15 cellular contexts compared by ENCODE assay signal in genomic region chr10:94012834-94013830, GRCh38.
"Had no signal": no experiment of that assay in that cellular context is flagged by ENCODE, and none has a peak within 500 bp of the region (broad histone marks: within the 10 kb centered on the region; RNA-seq: fewer than 3 reads in every experiment).

No MANE protein-coding gene starts in this region.

- H3K4me1 ChIP-seq: parathyroid adenoma had no signal

- H3K36me3 ChIP-seq: thoracic aorta, vagina had no signal

- H3K4me3 ChIP-seq: body of pancreas, coronary artery, thoracic aorta, vagina had no signal

- H2AFZ ChIP-seq: parathyroid adenoma had no signal

- DNase-seq: activated CD4-positive, alpha-beta T cell treated with anti-CD3 and anti-CD28 coated beads, Interleukin-2, amount 10 ng/mL, durations not matched to agents 7 days and 5 days; activated CD8-positive, alpha-beta memory T cell treated with anti-CD3 and anti-CD28 coated beads for 24 hours; activated naive CD4-positive, alpha-beta T cell treated with anti-CD3 and anti-CD28 coated beads, Interleukin-2, amount 10 ng/mL, durations not matched to agents 7 days and 5 days; body of pancreas; central memory CD4-positive, alpha-beta T cell; effector CD4-positive, alpha-beta T cell; naive B cell; retina; stimulated activated CD4-positive, alpha-beta T cell treated with anti-CD3 and anti-CD28 coated beads, Interleukin-4, amount 100 ng/mL, for 4 hours; stimulated activated naive CD8-positive, alpha-beta T cell treated with anti-CD3 and anti-CD28 coated beads, Interleukin-15, amount 100 ng/mL, for 72 hours; T1000 had no signal

- H3K27me3 ChIP-seq: body of pancreas, vagina had no signal

- H3K79me2 ChIP-seq: parathyroid adenoma had no signal

- H3K27ac ChIP-seq: body of pancreas, coronary artery, parathyroid adenoma, thoracic aorta, vagina had no signal

- H3K9me3 ChIP-seq: body of pancreas, thoracic aorta, vagina had no signal

- H3K9ac ChIP-seq: parathyroid adenoma had no signal
